ENCODE assay signal across 23 cellular contexts in genomic region chr12:93924367-93924766, GRCh38.
"Had no signal": no experiment of that assay in that cellular context is flagged by ENCODE, and none has a peak within 500 bp of the region (broad histone marks: within the 10 kb centered on the region; RNA-seq: fewer than 3 reads in every experiment).

No MANE protein-coding gene starts in this region.

- DNase-seq: IMR-90, Karpas-422, KG1, MM.1S, NCI-H1092 treated with DMSO at 0.1 percent for 48 hours, NCI-H1436, NCI-H187, NCI-H2029, NCI-H2081 treated with DMSO at 0.1 percent for 48 hours, NCI-H2171, NCI-H226, NCI-H446, NCI-H510A, NCI-H524 treated with DMSO at 0.1 percent for 48 hours, NCI-H69, NCI-H774, PC-9, Peyer's patch, SHP77 treated with DMSO at 0.1 percent for 48 hours, SJCRH30 had no signal

- ATAC-seq: HepG2, Right ventricle myocardium inferior, SK-N-SH treated with all-trans-retinoic acid at 6 μM for 48 hours had no signal

- H3K27me3 ChIP-seq: Peyer's patch, SJCRH30 had no signal

- H3K27ac ChIP-seq: PC-9, Peyer's patch, SJCRH30 had no signal

- H3K36me3 ChIP-seq: Peyer's patch, SJCRH30 had no signal

- H3K4me1 ChIP-seq: Peyer's patch, SJCRH30 had no signal

- H3K9me3 ChIP-seq: Peyer's patch, SJCRH30 had no signal

- H3K4me3 ChIP-seq: PC-9, Peyer's patch, SJCRH30 had no signal
